Comparison of ENCODE assay signal across 1 cellular context in genomic region chr5:72149742-72150141, GRCh38.
TF ChIP-seq lines count a peak whose summit lies in the region.

No MANE protein-coding gene starts in this region.

TF ChIP-seq in HCT116, 20 proteins besides CTCF, POLR2A, EP300 and RAD21 (continued from another document):
- no peak for TF ChIP-seq MAX (IDR thresholded peaks at IDR 0.05)
- TF ChIP-seq SIN3A (IDR thresholded peaks at IDR 0.05; ENCODE audit: low read depth): no peak
- TF ChIP-seq ATF3 (IDR thresholded peaks at IDR 0.05): no peak
TF ChIP-seq in HCT116: peak in this region for 0.
